Comparison of ENCODE assay signal across 22 cellular contexts in genomic region chr9:37404590-37404989, GRCh38.
"Had no signal": no experiment of that assay in that cellular context is flagged by ENCODE, and none has a peak within 500 bp of the region (broad histone marks: within the 10 kb centered on the region; RNA-seq: fewer than 3 reads in every experiment).

No MANE protein-coding gene starts in this region.

- H3K27ac ChIP-seq: brain microvascular endothelial cell, esophagus muscularis mucosa, gastroesophageal sphincter, neutrophil, parathyroid adenoma, spleen, tibial artery, uterus had no signal

- H3K79me2 ChIP-seq: parathyroid adenoma had no signal

- ATAC-seq: activated CD8-positive, alpha-beta memory T cell treated with anti-CD3 and anti-CD28 coated beads, Interleukin-2, amount 10 ng/mL, durations not matched to agents 7 days and 5 days; gastroesophageal sphincter; natural killer cell treated with Interleukin-12 subunit alpha and Interleukin-12 subunit beta and Interleukin-15 and Interleukin-18, amount 100 ng/mL, for 72 hours; WTC11 had no signal

- H3K27me3 ChIP-seq: brain microvascular endothelial cell, esophagus muscularis mucosa, gastroesophageal sphincter, heart left ventricle, neutrophil, spleen, tibial artery, uterus had no signal

- H3K4me1 ChIP-seq: esophagus muscularis mucosa, gastroesophageal sphincter, parathyroid adenoma, uterus had no signal

- H2AFZ ChIP-seq: parathyroid adenoma had no signal

- H3K9me3 ChIP-seq: esophagus muscularis mucosa, gastroesophageal sphincter, heart left ventricle, neutrophil, spleen, tibial artery, uterus had no signal

- DNase-seq: activated CD4-positive, alpha-beta memory T cell treated with anti-CD3 and anti-CD28 coated beads, Interleukin-2, amount 10 ng/mL, durations not matched to agents 7 days and 5 days; activated CD4-positive, alpha-beta T cell treated with anti-CD3 and anti-CD28 coated beads for 48 hours; activated CD8-positive, alpha-beta memory T cell treated with anti-CD3 and anti-CD28 coated beads, Interleukin-2, amount 10 ng/mL, durations not matched to agents 7 days and 5 days; activated naive CD8-positive, alpha-beta T cell treated with anti-CD3 and anti-CD28 coated beads, Interleukin-2, amount 10 ng/mL, durations not matched to agents 7 days and 5 days; anterior cingulate cortex; brain microvascular endothelial cell; effector CD4-positive, alpha-beta T cell; kidney glomerular epithelial cell; spleen; stimulated activated CD4-positive, alpha-beta T cell treated with anti-CD3 and anti-CD28 coated beads, Interleukin-4, amount 100 ng/mL, for 4 hours; stimulated activated naive CD4-positive, alpha-beta T cell; substantia nigra; tibial artery; uterus had no signal

- H3K4me3 ChIP-seq: coronary artery, esophagus muscularis mucosa, gastroesophageal sphincter, heart left ventricle, spleen, tibial artery, uterus had no signal

- H3K36me3 ChIP-seq: brain microvascular endothelial cell, esophagus muscularis mucosa, gastroesophageal sphincter, heart left ventricle, neutrophil, spleen, tibial artery, uterus had no signal
